Comparison of ENCODE assay signal across 11 cellular contexts in genomic region chr1:115430717-115431116, GRCh38.
DNase-seq lines count a peak whose midpoint lies in the region; ATAC-seq and TF ChIP-seq lines count a peak whose summit lies in the region.
"Had no signal": no experiment of that assay in that cellular context is flagged by ENCODE, and none has a peak within 500 bp of the region (broad histone marks: within the 10 kb centered on the region; RNA-seq: fewer than 3 reads in every experiment).

No MANE protein-coding gene starts in this region.

- H3K4me1 Mint-ChIP-seq in chondrocyte (ENCODE audit: low read depth) (peaks cover 52% of the 10 kb centered on the region), T-helper 17 cell (no peaks in the 10 kb centered on the region)

- H3K27me3 Mint-ChIP-seq in chondrocyte (ENCODE audit: low read depth), result no peaks in the 10 kb centered on the region
- H3K27me3 Mint-ChIP-seq in T-helper 17 cell, result peaks cover 31% of the 10 kb centered on the region

- DNase-seq in AG09309 (ENCODE audit: low read depth), result peak; percentile 90
- DNase-seq in HFF-Myc (ENCODE audit: extremely low read depth, low read depth), result peak; percentile 85
- peak; percentile 37 for DNase-seq in glomerular endothelial cell (ENCODE audit: extremely low read depth, low read depth, low spot score)
- no peak for DNase-seq in GM13977 (ENCODE audit: low spot score)
- DNase-seq in chondrocyte (ENCODE audit: low spot score), result no peak
- DNase-seq in T-helper 17 cell, result no peak
- DNase-seq: activated CD4-positive, alpha-beta T cell treated with anti-CD3 and anti-CD28 coated beads, Interleukin-2, amount 50 U/mL, for 4 hours; left colon had no signal

- no peak overlapping the region for H3K27ac Mint-ChIP-seq in chondrocyte (ENCODE audit: unreplicated experiment)
- no peak overlapping the region for H3K27ac Mint-ChIP-seq in T-helper 17 cell

- no peaks in the 10 kb centered on the region for H3K9me3 ChIP-seq in T-helper 17 cell (ENCODE audit: control insufficient read depth, low read length, poor library complexity, severe bottlenecking)

- no peak overlapping the region for H3K4me3 ChIP-seq in AG09309 (ENCODE audit: control insufficient read depth, low read depth, low read length)
- H3K4me3 ChIP-seq in HFF-Myc (replicated peaks; ENCODE audit: low read depth, low read length), result no peak overlapping the region
- H3K4me3 ChIP-seq: skin epidermis had no signal

- TF ChIP-seq CTCF in AG09309 (IDR thresholded peaks at IDR 0.05; ENCODE audit: control insufficient read depth, insufficient read depth, low read depth, low read length, missing control alignments) (no peak), HFF-Myc (IDR thresholded peaks at IDR 0.05; ENCODE audit: low read depth, low read length, missing control alignments) (no peak), GM13977 (IDR thresholded peaks at IDR 0.05; ENCODE audit: extremely low read depth, insufficient read depth, missing control alignments) (no peak), chondrocyte (IDR thresholded peaks at IDR 0.05) (no peak)

- H3K9me3 Mint-ChIP-seq in chondrocyte (ENCODE audit: low read depth), result no peaks in the 10 kb centered on the region

- in situ Hi-C loops in GM13977 (cut with MboI; ENCODE audit: low pct_unique_long_range_greater_than_20kb, low sequenced_read_pairs, unreplicated experiment), result no loop called here

- H3K4me3 Mint-ChIP-seq in chondrocyte (ENCODE audit: unreplicated experiment) (no peak overlapping the region), T-helper 17 cell (no peak overlapping the region)

- H3K36me3 Mint-ChIP-seq in chondrocyte (ENCODE audit: low read depth), result no peaks in the 10 kb centered on the region
- no peaks in the 10 kb centered on the region for H3K36me3 Mint-ChIP-seq in T-helper 17 cell (ENCODE audit: low read depth)

- peak; percentile 83 for ATAC-seq in SK-N-SH treated with all-trans-retinoic acid at 6 μM for 48 hours
- no peak for ATAC-seq in GM21717 (IDR thresholded peaks at IDR 0.05; ENCODE audit: unreplicated experiment)
- ATAC-seq in T-helper 17 cell, result no peak
- ATAC-seq: left colon had no signal

TF ChIP-seq in SK-N-SH treated with all-trans-retinoic acid at 6 μM for 48 hours, 23 proteins besides CTCF, POLR2A, EP300 and RAD21:
- TF ChIP-seq ZC3H10 (CRISPR knock-in tag; IDR thresholded peaks at IDR 0.05), result no peak
- TF ChIP-seq, protein P1, sequence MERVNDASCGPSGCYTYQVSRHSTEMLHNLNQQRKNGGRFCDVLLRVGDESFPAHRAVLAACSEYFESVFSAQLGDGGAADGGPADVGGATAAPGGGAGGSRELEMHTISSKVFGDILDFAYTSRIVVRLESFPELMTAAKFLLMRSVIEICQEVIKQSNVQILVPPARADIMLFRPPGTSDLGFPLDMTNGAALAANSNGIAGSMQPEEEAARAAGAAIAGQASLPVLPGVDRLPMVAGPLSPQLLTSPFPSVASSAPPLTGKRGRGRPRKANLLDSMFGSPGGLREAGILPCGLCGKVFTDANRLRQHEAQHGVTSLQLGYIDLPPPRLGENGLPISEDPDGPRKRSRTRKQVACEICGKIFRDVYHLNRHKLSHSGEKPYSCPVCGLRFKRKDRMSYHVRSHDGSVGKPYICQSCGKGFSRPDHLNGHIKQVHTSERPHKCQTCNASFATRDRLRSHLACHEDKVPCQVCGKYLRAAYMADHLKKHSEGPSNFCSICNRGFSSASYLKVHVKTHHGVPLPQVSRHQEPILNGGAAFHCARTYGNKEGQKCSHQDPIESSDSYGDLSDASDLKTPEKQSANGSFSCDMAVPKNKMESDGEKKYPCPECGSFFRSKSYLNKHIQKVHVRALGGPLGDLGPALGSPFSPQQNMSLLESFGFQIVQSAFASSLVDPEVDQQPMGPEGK (CRISPR knock-in tag; IDR thresholded peaks at IDR 0.05; ENCODE audit: borderline replicate concordance), result no peak
- no peak for TF ChIP-seq ZNF565 (CRISPR knock-in tag; conservative IDR thresholded peaks at IDR 0.05; ENCODE audit: low read depth)
- no peak for TF ChIP-seq ZFP3 (CRISPR knock-in tag; IDR thresholded peaks at IDR 0.05)
- peak; percentile 57; the same call in 1 of the 2 replicates for TF ChIP-seq TOX (CRISPR knock-in tag; IDR thresholded peaks at IDR 0.05; ENCODE audit: borderline replicate concordance)
- no peak for TF ChIP-seq PPARA (CRISPR knock-in tag; IDR thresholded peaks at IDR 0.05; ENCODE audit: borderline replicate concordance)
- TF ChIP-seq, protein P2, sequence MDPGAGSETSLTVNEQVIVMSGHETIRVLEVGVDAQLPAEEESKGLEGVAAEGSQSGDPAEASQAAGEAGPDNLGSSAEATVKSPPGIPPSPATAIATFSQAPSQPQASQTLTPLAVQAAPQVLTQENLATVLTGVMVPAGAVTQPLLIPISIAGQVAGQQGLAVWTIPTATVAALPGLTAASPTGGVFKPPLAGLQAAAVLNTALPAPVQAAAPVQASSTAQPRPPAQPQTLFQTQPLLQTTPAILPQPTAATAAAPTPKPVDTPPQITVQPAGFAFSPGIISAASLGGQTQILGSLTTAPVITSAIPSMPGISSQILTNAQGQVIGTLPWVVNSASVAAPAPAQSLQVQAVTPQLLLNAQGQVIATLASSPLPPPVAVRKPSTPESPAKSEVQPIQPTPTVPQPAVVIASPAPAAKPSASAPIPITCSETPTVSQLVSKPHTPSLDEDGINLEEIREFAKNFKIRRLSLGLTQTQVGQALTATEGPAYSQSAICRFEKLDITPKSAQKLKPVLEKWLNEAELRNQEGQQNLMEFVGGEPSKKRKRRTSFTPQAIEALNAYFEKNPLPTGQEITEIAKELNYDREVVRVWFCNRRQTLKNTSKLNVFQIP (CRISPR knock-in tag; IDR thresholded peaks at IDR 0.05; ENCODE audit: borderline replicate concordance, low read depth), result no peak
- no peak for TF ChIP-seq CSDC2 (CRISPR knock-in tag; IDR thresholded peaks at IDR 0.05)
- peak; percentile 60 for TF ChIP-seq ISL1 (CRISPR knock-in tag; IDR thresholded peaks at IDR 0.05)

Comparison
In these comparisons a context has a peak if more than half of its experiments do, and no peak if none do; other contexts are left out.
1. DNase-seq: peak in AG09309 (single experiment), HFF-Myc (single experiment) and glomerular endothelial cell (single experiment); none in GM13977 (single experiment), chondrocyte (single experiment) and T-helper 17 cell (0 of 3).